Comparison of ENCODE assay signal across 8 cellular contexts in genomic region chr6:3157151-3157933, GRCh38. TPM values are rescaled to one million over a fixed set of nuclear protein-coding genes. Genes with fewer than 3 reads are reported as not detected.
DNase-seq lines count a peak whose midpoint lies in the region; ATAC-seq and TF ChIP-seq lines count a peak whose summit lies in the region.

Gene TUBB2A (minus strand): TSS chr6:3157544. CDS start chr6:3157463, 81 bp downstream.

- TF ChIP-seq POLR2A in Peyer's patch (IDR thresholded peaks at IDR 0.05) = peak; percentile 99

- peak; percentile 77 to 94 (median 87) for DNase-seq in CD8-positive, alpha-beta T cell
- DNase-seq in Peyer's patch = peak; percentile 86 to 92 (median 91)
- peak; percentile 78 for DNase-seq in activated T-helper 2 cell treated with anti-CD3 and anti-CD28 coated beads, Interferon-gamma antibody, Interleukin-2, Interleukin-4, amounts not matched to agents 10 μg/mL and 5 μg/mL and 100 μg/mL, durations not matched to agents 14 hours and 24 hours and 36 hours (ENCODE audit: low spot score)
- peak; percentile 83 for DNase-seq in fibroblast of pulmonary artery (ENCODE audit: low read depth)

- CTCF ChIA-PET in CD8-positive, alpha-beta T cell (lab: Charles Lee) = interaction anchor here (1.0 to 1.6 kb wide), 4 partner anchors 9 to 94 kb away, joined by 3 to 12 read pairs (median 4); partner anchors contain the start of gene BPHL

- H3K27me3 Mint-ChIP-seq in CD8-positive, alpha-beta T cell (ENCODE audit: low read depth) = peaks cover 2% of the 10 kb centered on the region
- peaks cover 46% of the 10 kb centered on the region for H3K27me3 Mint-ChIP-seq in activated T-helper 2 cell treated with anti-CD3 and anti-CD28 coated beads, Interferon-gamma antibody, Interleukin-2, Interleukin-4, amounts not matched to agents 10 μg/mL and 5 μg/mL and 100 μg/mL, durations not matched to agents 14 hours and 24 hours and 36 hours (ENCODE audit: low read depth)
- H3K27me3 Mint-ChIP-seq in nephron (ENCODE audit: low read depth) = peaks cover 39% of the 10 kb centered on the region
- peaks cover 21% of the 10 kb centered on the region for H3K27me3 Mint-ChIP-seq in stimulated activated naive CD8-positive, alpha-beta T cell treated with anti-CD3 and anti-CD28 coated beads, Interleukin-15, Interleukin-2, amounts not matched to agents 100 ng/mL and 50 ng/mL, for 24 hours

- peaks cover 10% of the 10 kb centered on the region for H3K36me3 Mint-ChIP-seq in CD8-positive, alpha-beta T cell
- H3K36me3 Mint-ChIP-seq in activated T-helper 2 cell treated with anti-CD3 and anti-CD28 coated beads, Interferon-gamma antibody, Interleukin-2, Interleukin-4, amounts not matched to agents 10 μg/mL and 5 μg/mL and 100 μg/mL, durations not matched to agents 14 hours and 24 hours and 36 hours (ENCODE audit: low read depth) = peaks cover 13% of the 10 kb centered on the region
- peaks cover 23% of the 10 kb centered on the region for H3K36me3 Mint-ChIP-seq in nephron (ENCODE audit: low read depth)
- H3K36me3 Mint-ChIP-seq in stimulated activated naive CD8-positive, alpha-beta T cell treated with anti-CD3 and anti-CD28 coated beads, Interleukin-15, Interleukin-2, amounts not matched to agents 100 ng/mL and 50 ng/mL, for 24 hours (ENCODE audit: low read depth) = peaks cover 9% of the 10 kb centered on the region

- no peaks in the 10 kb centered on the region for H3K9me3 ChIP-seq in CD8-positive, alpha-beta T cell (ENCODE audit: low read length)
- H3K9me3 ChIP-seq in Peyer's patch = no peaks in the 10 kb centered on the region

- peak within 1 kb of the TSS; percentile 84 for H3K27ac ChIP-seq in CD8-positive, alpha-beta T cell (ENCODE audit: low read depth, low read length)
- peak within 1 kb of the TSS; percentile 89 to 97 (median 95) for H3K27ac ChIP-seq in Peyer's patch

- peak within 1 kb of the TSS; percentile 65 for H3K4me3 ChIP-seq in CD8-positive, alpha-beta T cell (ENCODE audit: low read depth, low read length)
- H3K4me3 ChIP-seq in Peyer's patch (peak within 1 kb of the TSS; percentile 76 to 94 (median 84)), fibroblast of pulmonary artery (replicated peaks; ENCODE audit: low read depth, low read length) (peak within 1 kb of the TSS; percentile 90)

- POLR2A ChIA-PET in CD8-positive, alpha-beta T cell (lab: Charles Lee) = interaction anchor here (0.6 to 1.8 kb wide), 7 partner anchors 10 to 168 kb away, joined by 3 to 5 read pairs (median 3); no protein-coding TSS in a partner anchor

- no peaks in the 10 kb centered on the region for H3K36me3 ChIP-seq in CD8-positive, alpha-beta T cell (ENCODE audit: insufficient read depth, low read length)
- H3K36me3 ChIP-seq in Peyer's patch = peaks cover 0 to 20% (median 0%) of the 10 kb centered on the region in 3 donors

- H3K9me3 Mint-ChIP-seq in CD8-positive, alpha-beta T cell = no peaks in the 10 kb centered on the region
- peaks cover 4% of the 10 kb centered on the region for H3K9me3 Mint-ChIP-seq in activated T-helper 2 cell treated with anti-CD3 and anti-CD28 coated beads, Interferon-gamma antibody, Interleukin-2, Interleukin-4, amounts not matched to agents 10 μg/mL and 5 μg/mL and 100 μg/mL, durations not matched to agents 14 hours and 24 hours and 36 hours
- no peaks in the 10 kb centered on the region for H3K9me3 Mint-ChIP-seq in nephron
- H3K9me3 Mint-ChIP-seq in stimulated activated naive CD8-positive, alpha-beta T cell treated with anti-CD3 and anti-CD28 coated beads, Interleukin-15, Interleukin-2, amounts not matched to agents 100 ng/mL and 50 ng/mL, for 24 hours = no peaks in the 10 kb centered on the region

- peaks cover 36% of the 10 kb centered on the region for H3K4me1 Mint-ChIP-seq in CD8-positive, alpha-beta T cell (ENCODE audit: low read depth)
- H3K4me1 Mint-ChIP-seq in activated T-helper 2 cell treated with anti-CD3 and anti-CD28 coated beads, Interferon-gamma antibody, Interleukin-2, Interleukin-4, amounts not matched to agents 10 μg/mL and 5 μg/mL and 100 μg/mL, durations not matched to agents 14 hours and 24 hours and 36 hours (ENCODE audit: low read depth) = peaks cover 16% of the 10 kb centered on the region
- peaks cover 34% of the 10 kb centered on the region for H3K4me1 Mint-ChIP-seq in nephron
- H3K4me1 Mint-ChIP-seq in stimulated activated naive CD8-positive, alpha-beta T cell treated with anti-CD3 and anti-CD28 coated beads, Interleukin-15, Interleukin-2, amounts not matched to agents 100 ng/mL and 50 ng/mL, for 24 hours (ENCODE audit: low read depth) = peaks cover 18% of the 10 kb centered on the region

- TF ChIP-seq CTCF in CD8-positive, alpha-beta T cell (IDR thresholded peaks at IDR 0.05) = peak; percentile 65
- peak; percentile 3 to 86 (median 72) for TF ChIP-seq CTCF in Peyer's patch (IDR thresholded peaks at IDR 0.05)
- TF ChIP-seq CTCF in fibroblast of pulmonary artery (IDR thresholded peaks at IDR 0.05; ENCODE audit: low read length, missing control alignments) = no peak
- TF ChIP-seq CTCF in nephron (IDR thresholded peaks at IDR 0.05; ENCODE audit: unreplicated experiment in 3 of 3) = peak; percentile 22 to 60 (median 43)

- intact Hi-C loops in CD8-positive, alpha-beta T cell (cut with DNase I, micrococcal nuclease) = loop anchor here (1.0 to 10.0 kb wide), 9 partner anchors 31 to 975 kb away; partner anchors contain the start of genes BPHL (in 2 of the 2), NQO2 (in 1 of the 2), PSMG4 (in 1 of the 2) and RIPK1 (in 1 of the 2)
- intact Hi-C loops in activated T-helper 2 cell treated with anti-CD3 and anti-CD28 coated beads, Interferon-gamma antibody, Interleukin-2, Interleukin-4, amounts not matched to agents 10 μg/mL and 5 μg/mL and 100 μg/mL, durations not matched to agents 14 hours and 24 hours and 36 hours (cut with micrococcal nuclease) = loop anchor here (1.0 kb wide), 1 partner anchor 39 kb away; the partner anchor contains the start of gene BPHL

- ATAC-seq in CD8-positive, alpha-beta T cell = peak; percentile 61
- peak; percentile 79 for ATAC-seq in GM19372 (IDR thresholded peaks at IDR 0.05; ENCODE audit: low read depth, unreplicated experiment)
- peak; percentile 83 for ATAC-seq in HG03521 (IDR thresholded peaks at IDR 0.05; ENCODE audit: unreplicated experiment)

- peak within 1 kb of the TSS; percentile 91 for H3K27ac Mint-ChIP-seq in CD8-positive, alpha-beta T cell
- H3K27ac Mint-ChIP-seq in activated T-helper 2 cell treated with anti-CD3 and anti-CD28 coated beads, Interferon-gamma antibody, Interleukin-2, Interleukin-4, amounts not matched to agents 10 μg/mL and 5 μg/mL and 100 μg/mL, durations not matched to agents 14 hours and 24 hours and 36 hours = peak within 1 kb of the TSS; percentile 52
- peak within 1 kb of the TSS; percentile 87 to 96 (median 93) for H3K27ac Mint-ChIP-seq in nephron
- H3K27ac Mint-ChIP-seq in stimulated activated naive CD8-positive, alpha-beta T cell treated with anti-CD3 and anti-CD28 coated beads, Interleukin-15, Interleukin-2, amounts not matched to agents 100 ng/mL and 50 ng/mL, for 24 hours = peak within 1 kb of the TSS; percentile 65

- peak within 1 kb of the TSS; percentile 92 for H3K4me3 Mint-ChIP-seq in CD8-positive, alpha-beta T cell
- peak within 1 kb of the TSS; percentile 80 for H3K4me3 Mint-ChIP-seq in activated T-helper 2 cell treated with anti-CD3 and anti-CD28 coated beads, Interferon-gamma antibody, Interleukin-2, Interleukin-4, amounts not matched to agents 10 μg/mL and 5 μg/mL and 100 μg/mL, durations not matched to agents 14 hours and 24 hours and 36 hours (ENCODE audit: low read depth)
- peak within 1 kb of the TSS; percentile 82 to 99 (median 98) for H3K4me3 Mint-ChIP-seq in nephron
- H3K4me3 Mint-ChIP-seq in stimulated activated naive CD8-positive, alpha-beta T cell treated with anti-CD3 and anti-CD28 coated beads, Interleukin-15, Interleukin-2, amounts not matched to agents 100 ng/mL and 50 ng/mL, for 24 hours = peak within 1 kb of the TSS; percentile 87

- H3K4me1 ChIP-seq in CD8-positive, alpha-beta T cell (ENCODE audit: insufficient read depth, low read length) = peaks cover 29% of the 10 kb centered on the region
- peaks cover 0 to 42% (median 0%) of the 10 kb centered on the region in 4 donors for H3K4me1 ChIP-seq in Peyer's patch

- no peaks in the 10 kb centered on the region for H3K27me3 ChIP-seq in CD8-positive, alpha-beta T cell (ENCODE audit: insufficient read depth, low read length)
- no peaks in the 10 kb centered on the region for H3K27me3 ChIP-seq in Peyer's patch

RNA-seq across cellular contexts. Expression of gene TUBB2A, which starts in this region (rescaled TPM):
- 10 to 100 TPM; 61.4 to 63.9 TPM for total RNA-seq in CD8-positive, alpha-beta T cell
- total RNA-seq in Peyer's patch = 10 to 100 TPM; 13.2 to 61.6 (median 47.6) TPM
- 7.2 and 7.4 TPM in 2 replicates for total RNA-seq in activated T-helper 2 cell treated with anti-CD3 and anti-CD28 coated beads, Interferon-gamma antibody, Interleukin-2, Interleukin-4, amounts not matched to agents 10 μg/mL and 5 μg/mL and 100 μg/mL, durations not matched to agents 14 hours and 24 hours and 36 hours

Comparison
In these comparisons a context has a peak if more than half of its experiments do, and no peak if none do; other contexts are left out.
1. Peak in every context shown above with its lines: DNase-seq, ATAC-seq, H3K4me3 ChIP-seq and H3K27ac ChIP-seq.